In the genomic region with DNA sequence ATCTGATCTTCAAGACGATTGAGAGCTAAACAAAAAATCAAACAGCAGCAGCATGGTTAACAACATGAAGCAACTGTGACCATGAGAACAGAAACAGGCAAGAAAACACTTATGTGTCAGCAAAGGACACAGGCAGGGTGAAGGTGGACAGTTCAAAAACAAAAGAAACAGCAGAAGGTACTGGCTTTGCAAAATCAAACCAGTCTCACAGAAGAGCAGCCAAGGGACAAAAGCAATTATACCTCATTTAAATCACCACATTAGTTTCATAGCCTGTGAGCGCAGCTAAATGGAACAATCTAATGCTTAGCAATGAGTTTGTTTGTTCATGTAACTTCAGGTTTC, we compare ENCODE assay signal across 10 cellular contexts. TPM values are rescaled to one million over a fixed set of nuclear protein-coding genes. Genes with fewer than 3 reads are reported as not detected.
DNase-seq lines count a peak whose midpoint lies in the region; ATAC-seq, FAIRE-seq and TF ChIP-seq lines count a peak whose summit lies in the region.
"Had no signal": no experiment of that assay in that cellular context is flagged by ENCODE, and none has a peak within 500 bp of the region (broad histone marks: within the 10 kb centered on the region; RNA-seq: fewer than 3 reads in every experiment).

No MANE protein-coding gene starts in this region.

- peaks cover 68% of the 10 kb centered on the region for H3K4me1 ChIP-seq in A549

- peak overlapping the region; percentile 63 for H3K4me2 ChIP-seq in A549
- H3K4me2 ChIP-seq: KMS-11 had no signal

- FAIRE-seq in A549 (lab: Jason Lieb, UNC) = no peak

- peak; percentile 34 to 35; a peak in 5 of 6 replicates for ATAC-seq in A549
- ATAC-seq in HG03280 (IDR thresholded peaks at IDR 0.05; ENCODE audit: unreplicated experiment) = peak; percentile 49
- no peak for ATAC-seq in natural killer cell treated with Interleukin-12 subunit alpha and Interleukin-12 subunit beta and Interleukin-15 and Interleukin-18, amount 100 ng/mL, for 72 hours
- no peak for ATAC-seq in HG03095 (IDR thresholded peaks at IDR 0.05; ENCODE audit: unreplicated experiment)

- no peaks in the 10 kb centered on the region for H3K27me3 Mint-ChIP-seq in natural killer cell treated with Interleukin-12 subunit alpha and Interleukin-12 subunit beta and Interleukin-15 and Interleukin-18, amount 100 ng/mL, for 72 hours
- H3K27me3 Mint-ChIP-seq: activated naive CD8-positive, alpha-beta T cell treated with anti-CD3 and anti-CD28 coated beads, Interleukin-2, amount 10 ng/mL, durations not matched to agents 7 days and 5 days had no signal

- peaks cover 20 to 25% of the 10 kb centered on the region in 2 donors for H3K4me1 Mint-ChIP-seq in natural killer cell treated with Interleukin-12 subunit alpha and Interleukin-12 subunit beta and Interleukin-15 and Interleukin-18, amount 100 ng/mL, for 72 hours (ENCODE audit: low read depth in 2 of 2)

- 16% methylated on average over 2 of the region's 2 CpGs for WGBS in A549 (ENCODE audit: missing lambda C conversion rate)

- H3K4me3 Mint-ChIP-seq in natural killer cell treated with Interleukin-12 subunit alpha and Interleukin-12 subunit beta and Interleukin-15 and Interleukin-18, amount 100 ng/mL, for 72 hours = no peak overlapping the region
- H3K4me3 Mint-ChIP-seq: activated naive CD8-positive, alpha-beta T cell treated with anti-CD3 and anti-CD28 coated beads, Interleukin-2, amount 10 ng/mL, durations not matched to agents 7 days and 5 days had no signal

- TF ChIP-seq EP300 in A549 (IDR thresholded peaks at IDR 0.05) = no peak

- POLR2A ChIA-PET in A549 (lab: Yijun Ruan, JAX) = interaction anchor here (0.6 to 1.4 kb wide), 3 partner anchors 10 to 70 kb away, joined by 4 to 12 read pairs (median 6); no protein-coding TSS in a partner anchor

- TF ChIP-seq RAD21 in A549 (conservative IDR thresholded peaks at IDR 0.05 in 1 of 2, IDR thresholded peaks at IDR 0.05 in 1 of 2) = no peak

- H3K9me3 ChIP-seq in A549 = no peaks in the 10 kb centered on the region

- peak overlapping the region; percentile 2 to 8 for H3K27ac Mint-ChIP-seq in natural killer cell treated with Interleukin-12 subunit alpha and Interleukin-12 subunit beta and Interleukin-15 and Interleukin-18, amount 100 ng/mL, for 72 hours
- H3K27ac Mint-ChIP-seq: activated naive CD8-positive, alpha-beta T cell treated with anti-CD3 and anti-CD28 coated beads, Interleukin-2, amount 10 ng/mL, durations not matched to agents 7 days and 5 days had no signal

- peaks cover 26% of the 10 kb centered on the region for H3K36me3 Mint-ChIP-seq in natural killer cell treated with Interleukin-12 subunit alpha and Interleukin-12 subunit beta and Interleukin-15 and Interleukin-18, amount 100 ng/mL, for 72 hours

- no peak for TF ChIP-seq POLR2A in A549 (IDR thresholded peaks at IDR 0.05; ENCODE audit: low read length)

- CTCF ChIA-PET in A549 (lab: Yijun Ruan, JAX) = interaction anchor here (0.6 to 5.0 kb wide), 11 partner anchors 9 to 215 kb away, joined by 3 to 47 read pairs (median 4); a partner anchor contains a TSS

- no peak overlapping the region for H3K4me3 ChIP-seq in A549

- TF ChIP-seq CTCF in A549 (IDR thresholded peaks at IDR 0.05) = no peak
- no peak for TF ChIP-seq CTCF in GM10266 (IDR thresholded peaks at IDR 0.05; ENCODE audit: control insufficient read depth, insufficient read depth, low read depth, missing control alignments)

- H3K27ac ChIP-seq in A549 = peak overlapping the region; percentile 79 to 89
- peak overlapping the region; percentile 85 for H3K27ac ChIP-seq in caudate nucleus (ENCODE audit: low read depth, low read length)
- H3K27ac ChIP-seq: KMS-11 had no signal

- no peaks in the 10 kb centered on the region for H3K9me3 Mint-ChIP-seq in natural killer cell treated with Interleukin-12 subunit alpha and Interleukin-12 subunit beta and Interleukin-15 and Interleukin-18, amount 100 ng/mL, for 72 hours
- H3K9me3 Mint-ChIP-seq: activated naive CD8-positive, alpha-beta T cell treated with anti-CD3 and anti-CD28 coated beads, Interleukin-2, amount 10 ng/mL, durations not matched to agents 7 days and 5 days had no signal

- DNase-seq in A549 (ENCODE audit: low read depth in 1 of 2, low spot score in 1 of 2) (no peak), caudate nucleus (lab: John Stamatoyannopoulos, UW) (no peak), GM10266 (ENCODE audit: extremely low spot score) (no peak), NCI-H128 (lab: John Stamatoyannopoulos, UW; ENCODE audit: unreplicated experiment) (no peak)
- no peak for DNase-seq in natural killer cell treated with Interleukin-12 subunit alpha and Interleukin-12 subunit beta and Interleukin-15 and Interleukin-18, amount 100 ng/mL, for 72 hours (ENCODE audit: low spot score)
- no peak for DNase-seq in stimulated activated CD4-positive, alpha-beta T cell treated with anti-CD3 and anti-CD28 coated beads, Interleukin-1b, Interleukin-23, amount 100 ng/mL, for 48 hours
- DNase-seq: activated naive CD8-positive, alpha-beta T cell treated with anti-CD3 and anti-CD28 coated beads, Interleukin-2, amount 10 ng/mL, durations not matched to agents 7 days and 5 days had no signal

TF ChIP-seq in A549, 52 proteins besides CTCF, POLR2A, EP300 and RAD21:
- TF ChIP-seq, protein P1, sequence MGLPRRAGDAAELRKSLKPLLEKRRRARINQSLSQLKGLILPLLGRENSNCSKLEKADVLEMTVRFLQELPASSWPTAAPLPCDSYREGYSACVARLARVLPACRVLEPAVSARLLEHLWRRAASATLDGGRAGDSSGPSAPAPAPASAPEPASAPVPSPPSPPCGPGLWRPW (IDR thresholded peaks at IDR 0.05) = no peak
- TF ChIP-seq CHD2 (IDR thresholded peaks at IDR 0.05; ENCODE audit: low read length, partially characterized antibody) (no peak), RNF2 (IDR thresholded peaks at IDR 0.05; ENCODE audit: borderline replicate concordance, low read depth) (no peak), SREBF2 (IDR thresholded peaks at IDR 0.05) (no peak), MAFK (IDR thresholded peaks at IDR 0.05; ENCODE audit: partially characterized antibody) (no peak), HOXB5 (CRISPR knock-in tag; IDR thresholded peaks at IDR 0.05) (no peak), ZC3H11A (IDR thresholded peaks at IDR 0.05) (no peak), EHMT2 (IDR thresholded peaks at IDR 0.05; ENCODE audit: low read depth) (no peak), FOSB (CRISPR knock-in tag; IDR thresholded peaks at IDR 0.05) (no peak), GATA3 (IDR thresholded peaks at IDR 0.05; ENCODE audit: borderline replicate concordance) (no peak), ESRRA (IDR thresholded peaks at IDR 0.05; ENCODE audit: borderline replicate concordance, low read length) (no peak), HDAC2 (IDR thresholded peaks at IDR 0.05) (no peak), RCOR1 (IDR thresholded peaks at IDR 0.05; ENCODE audit: low read depth, low read length) (no peak), FOXS1 (CRISPR knock-in tag; IDR thresholded peaks at IDR 0.05) (no peak), ZFP36 (IDR thresholded peaks at IDR 0.05; ENCODE audit: borderline replicate concordance, partially characterized antibody) (no peak), SMC3 (IDR thresholded peaks at IDR 0.05) (no peak), NPAS2 (CRISPR knock-in tag; IDR thresholded peaks at IDR 0.05; ENCODE audit: borderline replicate concordance) (no peak)
- TF ChIP-seq, protein P2, sequence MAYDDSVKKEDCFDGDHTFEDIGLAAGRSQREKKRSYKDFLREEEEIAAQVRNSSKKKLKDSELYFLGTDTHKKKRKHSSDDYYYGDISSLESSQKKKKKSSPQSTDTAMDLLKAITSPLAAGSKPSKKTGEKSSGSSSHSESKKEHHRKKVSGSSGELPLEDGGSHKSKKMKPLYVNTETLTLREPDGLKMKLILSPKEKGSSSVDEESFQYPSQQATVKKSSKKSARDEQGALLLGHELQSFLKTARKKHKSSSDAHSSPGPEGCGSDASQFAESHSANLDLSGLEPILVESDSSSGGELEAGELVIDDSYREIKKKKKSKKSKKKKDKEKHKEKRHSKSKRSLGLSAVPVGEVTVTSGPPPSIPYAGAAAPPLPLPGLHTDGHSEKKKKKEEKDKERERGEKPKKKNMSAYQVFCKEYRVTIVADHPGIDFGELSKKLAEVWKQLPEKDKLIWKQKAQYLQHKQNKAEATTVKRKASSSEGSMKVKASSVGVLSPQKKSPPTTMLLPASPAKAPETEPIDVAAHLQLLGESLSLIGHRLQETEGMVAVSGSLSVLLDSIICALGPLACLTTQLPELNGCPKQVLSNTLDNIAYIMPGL (CRISPR knock-in tag; IDR thresholded peaks at IDR 0.05; ENCODE audit: borderline replicate concordance) = no peak
- TF ChIP-seq, protein P3, sequence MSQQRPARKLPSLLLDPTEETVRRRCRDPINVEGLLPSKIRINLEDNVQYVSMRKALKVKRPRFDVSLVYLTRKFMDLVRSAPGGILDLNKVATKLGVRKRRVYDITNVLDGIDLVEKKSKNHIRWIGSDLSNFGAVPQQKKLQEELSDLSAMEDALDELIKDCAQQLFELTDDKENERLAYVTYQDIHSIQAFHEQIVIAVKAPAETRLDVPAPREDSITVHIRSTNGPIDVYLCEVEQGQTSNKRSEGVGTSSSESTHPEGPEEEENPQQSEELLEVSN (IDR thresholded peaks at IDR 0.05; ENCODE audit: borderline replicate concordance, low read depth) = no peak
- TF ChIP-seq, protein P4, sequence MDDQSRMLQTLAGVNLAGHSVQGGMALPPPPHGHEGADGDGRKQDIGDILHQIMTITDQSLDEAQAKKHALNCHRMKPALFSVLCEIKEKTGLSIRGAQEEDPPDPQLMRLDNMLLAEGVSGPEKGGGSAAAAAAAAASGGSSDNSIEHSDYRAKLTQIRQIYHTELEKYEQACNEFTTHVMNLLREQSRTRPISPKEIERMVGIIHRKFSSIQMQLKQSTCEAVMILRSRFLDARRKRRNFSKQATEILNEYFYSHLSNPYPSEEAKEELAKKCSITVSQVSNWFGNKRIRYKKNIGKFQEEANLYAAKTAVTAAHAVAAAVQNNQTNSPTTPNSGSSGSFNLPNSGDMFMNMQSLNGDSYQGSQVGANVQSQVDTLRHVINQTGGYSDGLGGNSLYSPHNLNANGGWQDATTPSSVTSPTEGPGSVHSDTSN (IDR thresholded peaks at IDR 0.05) = no peak

RNA-seq across cellular contexts. Expression of a gene that starts 59.1 kb away (rescaled TPM):
- polyA plus RNA-seq in A549 (2011; rRNA removed) (199 and 217 TPM in 2 replicates), A549 (2017; fragmentation: RNase III; extraction: RNeasy Plus Mini Kit Qiagen cat#74134 plus additional on column Dnase treatment) (285 to 327 TPM (median 300 TPM) in 3 replicates)
- polyA plus RNA-seq in A549 (2012; cell fraction: cytosol; rRNA removed) = 132 and 138 TPM in 2 replicates
- 115 and 134 TPM in 2 replicates for polyA plus RNA-seq in A549 (2012; cell fraction: nucleus; rRNA removed)
- 153 and 163 TPM in 2 replicates for polyA minus RNA-seq in A549 (2011; rRNA and poly(A)+ RNA removed)
- 10 to 100 TPM; 29.2 to 39.1 TPM for total RNA-seq in natural killer cell treated with Interleukin-12 subunit alpha and Interleukin-12 subunit beta and Interleukin-15 and Interleukin-18, amount 100 ng/mL, for 72 hours

Comparison
In these comparisons a context has a peak if more than half of its experiments do, and no peak if none do; other contexts are left out.
1. ATAC-seq: peak in A549 (2 of 2) and HG03280 (single experiment); none in natural killer cell treated with Interleukin-12 subunit alpha and Interleukin-12 subunit beta and Interleukin-15 and Interleukin-18, amount 100 ng/mL, for 72 hours (0 of 2) and HG03095 (single experiment).